Comparison of ENCODE assay signal across 1 cellular context in the genomic region with DNA sequence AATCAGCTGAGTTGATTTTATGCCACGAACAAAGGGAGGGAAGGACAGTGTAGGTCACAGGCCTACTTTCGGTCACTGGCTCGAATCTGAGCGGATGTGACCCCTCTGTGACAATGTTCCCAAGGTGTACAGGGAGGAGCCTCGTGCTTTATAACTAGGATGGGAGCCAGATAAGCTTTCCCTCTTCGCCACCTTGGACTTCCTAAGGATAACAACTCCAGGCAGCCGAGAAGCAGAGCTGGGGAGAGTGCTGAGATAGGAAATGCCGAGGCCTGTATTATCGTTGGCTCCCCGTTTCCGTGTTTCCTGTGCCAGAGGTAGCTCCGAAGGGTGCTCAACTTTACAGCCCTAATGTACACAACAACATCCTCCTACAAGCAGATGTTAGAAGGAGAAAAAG.
TF ChIP-seq lines count a peak whose summit lies in the region.

No MANE protein-coding gene starts in this region.

TF ChIP-seq in GM23338, 12 proteins besides CTCF, POLR2A, EP300 and RAD21 (continued from another document):
- TF ChIP-seq, protein P1, sequence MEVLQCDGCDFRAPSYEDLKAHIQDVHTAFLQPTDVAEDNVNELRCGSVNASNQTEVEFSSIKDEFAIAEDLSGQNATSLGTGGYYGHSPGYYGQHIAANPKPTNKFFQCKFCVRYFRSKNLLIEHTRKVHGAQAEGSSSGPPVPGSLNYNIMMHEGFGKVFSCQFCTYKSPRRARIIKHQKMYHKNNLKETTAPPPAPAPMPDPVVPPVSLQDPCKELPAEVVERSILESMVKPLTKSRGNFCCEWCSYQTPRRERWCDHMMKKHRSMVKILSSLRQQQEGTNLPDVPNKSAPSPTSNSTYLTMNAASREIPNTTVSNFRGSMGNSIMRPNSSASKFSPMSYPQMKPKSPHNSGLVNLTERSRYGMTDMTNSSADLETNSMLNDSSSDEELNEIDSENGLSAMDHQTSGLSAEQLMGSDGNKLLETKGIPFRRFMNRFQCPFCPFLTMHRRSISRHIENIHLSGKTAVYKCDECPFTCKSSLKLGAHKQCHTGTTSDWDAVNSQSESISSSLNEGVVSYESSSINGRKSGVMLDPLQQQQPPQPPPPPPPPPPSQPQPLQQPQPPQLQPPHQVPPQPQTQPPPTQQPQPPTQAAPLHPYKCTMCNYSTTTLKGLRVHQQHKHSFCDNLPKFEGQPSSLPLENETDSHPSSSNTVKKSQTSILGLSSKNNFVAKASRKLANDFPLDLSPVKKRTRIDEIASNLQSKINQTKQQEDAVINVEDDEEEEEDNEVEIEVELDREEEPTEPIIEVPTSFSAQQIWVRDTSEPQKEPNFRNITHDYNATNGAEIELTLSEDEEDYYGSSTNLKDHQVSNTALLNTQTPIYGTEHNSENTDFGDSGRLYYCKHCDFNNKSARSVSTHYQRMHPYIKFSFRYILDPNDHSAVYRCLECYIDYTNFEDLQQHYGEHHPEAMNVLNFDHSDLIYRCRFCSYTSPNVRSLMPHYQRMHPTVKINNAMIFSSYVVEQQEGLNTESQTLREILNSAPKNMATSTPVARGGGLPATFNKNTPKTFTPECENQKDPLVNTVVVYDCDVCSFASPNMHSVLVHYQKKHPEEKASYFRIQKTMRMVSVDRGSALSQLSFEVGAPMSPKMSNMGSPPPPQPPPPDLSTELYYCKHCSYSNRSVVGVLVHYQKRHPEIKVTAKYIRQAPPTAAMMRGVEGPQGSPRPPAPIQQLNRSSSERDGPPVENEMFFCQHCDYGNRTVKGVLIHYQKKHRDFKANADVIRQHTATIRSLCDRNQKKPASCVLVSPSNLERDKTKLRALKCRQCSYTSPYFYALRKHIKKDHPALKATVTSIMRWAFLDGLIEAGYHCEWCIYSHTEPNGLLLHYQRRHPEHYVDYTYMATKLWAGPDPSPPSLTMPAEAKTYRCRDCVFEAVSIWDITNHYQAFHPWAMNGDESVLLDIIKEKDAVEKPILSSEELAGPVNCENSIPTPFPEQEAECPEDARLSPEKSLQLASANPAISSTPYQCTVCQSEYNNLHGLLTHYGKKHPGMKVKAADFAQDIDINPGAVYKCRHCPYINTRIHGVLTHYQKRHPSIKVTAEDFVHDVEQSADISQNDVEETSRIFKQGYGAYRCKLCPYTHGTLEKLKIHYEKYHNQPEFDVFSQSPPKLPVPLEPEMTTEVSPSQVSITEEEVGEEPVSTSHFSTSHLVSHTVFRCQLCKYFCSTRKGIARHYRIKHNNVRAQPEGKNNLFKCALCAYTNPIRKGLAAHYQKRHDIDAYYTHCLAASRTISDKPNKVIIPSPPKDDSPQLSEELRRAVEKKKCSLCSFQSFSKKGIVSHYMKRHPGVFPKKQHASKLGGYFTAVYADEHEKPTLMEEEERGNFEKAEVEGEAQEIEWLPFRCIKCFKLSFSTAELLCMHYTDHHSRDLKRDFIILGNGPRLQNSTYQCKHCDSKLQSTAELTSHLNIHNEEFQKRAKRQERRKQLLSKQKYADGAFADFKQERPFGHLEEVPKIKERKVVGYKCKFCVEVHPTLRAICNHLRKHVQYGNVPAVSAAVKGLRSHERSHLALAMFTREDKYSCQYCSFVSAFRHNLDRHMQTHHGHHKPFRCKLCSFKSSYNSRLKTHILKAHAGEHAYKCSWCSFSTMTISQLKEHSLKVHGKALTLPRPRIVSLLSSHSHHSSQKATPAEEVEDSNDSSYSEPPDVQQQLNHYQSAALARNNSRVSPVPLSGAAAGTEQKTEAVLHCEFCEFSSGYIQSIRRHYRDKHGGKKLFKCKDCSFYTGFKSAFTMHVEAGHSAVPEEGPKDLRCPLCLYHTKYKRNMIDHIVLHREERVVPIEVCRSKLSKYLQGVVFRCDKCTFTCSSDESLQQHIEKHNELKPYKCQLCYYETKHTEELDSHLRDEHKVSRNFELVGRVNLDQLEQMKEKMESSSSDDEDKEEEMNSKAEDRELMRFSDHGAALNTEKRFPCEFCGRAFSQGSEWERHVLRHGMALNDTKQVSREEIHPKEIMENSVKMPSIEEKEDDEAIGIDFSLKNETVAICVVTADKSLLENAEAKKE (CRISPR knock-in tag; IDR thresholded peaks at IDR 0.05): no peak
- TF ChIP-seq, protein P2, sequence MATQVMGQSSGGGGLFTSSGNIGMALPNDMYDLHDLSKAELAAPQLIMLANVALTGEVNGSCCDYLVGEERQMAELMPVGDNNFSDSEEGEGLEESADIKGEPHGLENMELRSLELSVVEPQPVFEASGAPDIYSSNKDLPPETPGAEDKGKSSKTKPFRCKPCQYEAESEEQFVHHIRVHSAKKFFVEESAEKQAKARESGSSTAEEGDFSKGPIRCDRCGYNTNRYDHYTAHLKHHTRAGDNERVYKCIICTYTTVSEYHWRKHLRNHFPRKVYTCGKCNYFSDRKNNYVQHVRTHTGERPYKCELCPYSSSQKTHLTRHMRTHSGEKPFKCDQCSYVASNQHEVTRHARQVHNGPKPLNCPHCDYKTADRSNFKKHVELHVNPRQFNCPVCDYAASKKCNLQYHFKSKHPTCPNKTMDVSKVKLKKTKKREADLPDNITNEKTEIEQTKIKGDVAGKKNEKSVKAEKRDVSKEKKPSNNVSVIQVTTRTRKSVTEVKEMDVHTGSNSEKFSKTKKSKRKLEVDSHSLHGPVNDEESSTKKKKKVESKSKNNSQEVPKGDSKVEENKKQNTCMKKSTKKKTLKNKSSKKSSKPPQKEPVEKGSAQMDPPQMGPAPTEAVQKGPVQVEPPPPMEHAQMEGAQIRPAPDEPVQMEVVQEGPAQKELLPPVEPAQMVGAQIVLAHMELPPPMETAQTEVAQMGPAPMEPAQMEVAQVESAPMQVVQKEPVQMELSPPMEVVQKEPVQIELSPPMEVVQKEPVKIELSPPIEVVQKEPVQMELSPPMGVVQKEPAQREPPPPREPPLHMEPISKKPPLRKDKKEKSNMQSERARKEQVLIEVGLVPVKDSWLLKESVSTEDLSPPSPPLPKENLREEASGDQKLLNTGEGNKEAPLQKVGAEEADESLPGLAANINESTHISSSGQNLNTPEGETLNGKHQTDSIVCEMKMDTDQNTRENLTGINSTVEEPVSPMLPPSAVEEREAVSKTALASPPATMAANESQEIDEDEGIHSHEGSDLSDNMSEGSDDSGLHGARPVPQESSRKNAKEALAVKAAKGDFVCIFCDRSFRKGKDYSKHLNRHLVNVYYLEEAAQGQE (IDR thresholded peaks at IDR 0.05; ENCODE audit: unreplicated experiment): no peak
- TF ChIP-seq POLR2AphosphoS5 (IDR thresholded peaks at IDR 0.05; ENCODE audit: low read depth) (no peak), JUNB (IDR thresholded peaks at IDR 0.05; ENCODE audit: unreplicated experiment) (no peak), NANOG (IDR thresholded peaks at IDR 0.05; ENCODE audit: borderline replicate concordance) (no peak), STAT1 (IDR thresholded peaks at IDR 0.05; ENCODE audit: unreplicated experiment) (no peak), EZH2phosphoT487 (IDR thresholded peaks at IDR 0.05; ENCODE audit: unreplicated experiment) (no peak), ZNF114 (CRISPR knock-in tag; IDR thresholded peaks at IDR 0.05) (no peak), EZH2 (IDR thresholded peaks at IDR 0.05; ENCODE audit: low read depth, unreplicated experiment) (no peak), CREB1 (CRISPR knock-in tag; IDR thresholded peaks at IDR 0.05; ENCODE audit: low read depth) (no peak)
- TF ChIP-seq, protein P3, sequence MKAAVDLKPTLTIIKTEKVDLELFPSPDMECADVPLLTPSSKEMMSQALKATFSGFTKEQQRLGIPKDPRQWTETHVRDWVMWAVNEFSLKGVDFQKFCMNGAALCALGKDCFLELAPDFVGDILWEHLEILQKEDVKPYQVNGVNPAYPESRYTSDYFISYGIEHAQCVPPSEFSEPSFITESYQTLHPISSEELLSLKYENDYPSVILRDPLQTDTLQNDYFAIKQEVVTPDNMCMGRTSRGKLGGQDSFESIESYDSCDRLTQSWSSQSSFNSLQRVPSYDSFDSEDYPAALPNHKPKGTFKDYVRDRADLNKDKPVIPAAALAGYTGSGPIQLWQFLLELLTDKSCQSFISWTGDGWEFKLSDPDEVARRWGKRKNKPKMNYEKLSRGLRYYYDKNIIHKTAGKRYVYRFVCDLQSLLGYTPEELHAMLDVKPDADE (IDR thresholded peaks at IDR 0.05): no peak
